In genomic region chr19:1441677-1442438, GRCh38 we compare ENCODE assay signal across 16 cellular contexts. TPM values are rescaled to one million over a fixed set of nuclear protein-coding genes. Genes with fewer than 3 reads are reported as not detected.
A peak's percentile ranks its signal among the peaks of the same experiment; 100 is the strongest.
DNase-seq lines count a peak whose midpoint lies in the region; ATAC-seq and TF ChIP-seq lines count a peak whose summit lies in the region.
"Had no signal": no experiment of that assay in that cellular context is flagged by ENCODE, and none has a peak within 500 bp of the region (broad histone marks: within the 10 kb centered on the region; RNA-seq: fewer than 3 reads in every experiment).

No MANE protein-coding gene starts in this region.

- H3K27me3 ChIP-seq in HCT116 (ENCODE audit: insufficient read depth, low read length), result no peaks in the 10 kb centered on the region
- H3K27me3 ChIP-seq: SJCRH30 had no signal

- peak overlapping the region; percentile 99; the same call in 1 of the 2 replicates for H3K4me2 ChIP-seq in HCT116 (ENCODE audit: low read length)

- BruUV-seq in HCT116 (replicated peaks; lab: Mats Ljungman, UMichigan), result no TSS peak

- CTCF ChIA-PET in activated CD4-positive, alpha-beta T cell treated with anti-CD3 and anti-CD28 coated beads, Interleukin-2, amount 10 ng/mL, durations not matched to agents 7 days and 5 days (lab: Charles Lee), result interaction anchor here (1.2 kb wide), 1 partner anchor 14 kb away, joined by 5 read pairs; no protein-coding TSS in a partner anchor
- CTCF ChIA-PET in HCT116 (lab: Charles Lee), result interaction anchor here (0.7 kb wide), 1 partner anchor 10 kb away, joined by 3 read pairs; no protein-coding TSS in a partner anchor

- H3K27me3 Mint-ChIP-seq in activated CD4-positive, alpha-beta T cell treated with anti-CD3 and anti-CD28 coated beads, Interleukin-2, amount 10 ng/mL, durations not matched to agents 7 days and 5 days, result peaks cover 3% of the 10 kb centered on the region
- H3K27me3 Mint-ChIP-seq in activated T-helper 17 cell treated with anti-CD3 and anti-CD28 coated beads, Interleukin-2, amount 50 U/mL, for 72 hours, result no peaks in the 10 kb centered on the region
- no peaks in the 10 kb centered on the region for H3K27me3 Mint-ChIP-seq in natural killer cell treated with Interleukin-12 subunit alpha and Interleukin-12 subunit beta and Interleukin-15 and Interleukin-18, amount 100 ng/mL, for 72 hours
- H3K27me3 Mint-ChIP-seq: memory B cell had no signal

- H2AFZ ChIP-seq in HCT116 (ENCODE audit: low read depth, low read length, poor library complexity, severe bottlenecking), result no peak overlapping the region

- H3K4me3 ChIP-seq in HCT116 (replicated peaks in 1 of 2; ENCODE audit: low read depth in 1 of 2, low read length in 2 of 2), result no peak overlapping the region
- H3K4me3 ChIP-seq: SJCRH30 had no signal

- no peak for DNase-seq in activated CD4-positive, alpha-beta T cell treated with anti-CD3 and anti-CD28 coated beads, Interleukin-2, amount 10 ng/mL, durations not matched to agents 7 days and 5 days
- DNase-seq in activated CD4-positive, alpha-beta T cell treated with anti-CD3 and anti-CD28 coated beads for 48 hours, result no peak
- DNase-seq in HCT116 (ENCODE audit: low read depth, low spot score), result no peak
- DNase-seq in natural killer cell treated with Interleukin-12 subunit alpha and Interleukin-12 subunit beta and Interleukin-15 and Interleukin-18, amount 100 ng/mL, for 72 hours (ENCODE audit: low spot score), result no peak
- no peak for DNase-seq in D341Med (ENCODE audit: low spot score)
- DNase-seq: DMS 273 treated with DMSO at 0.1 percent for 48 hours; foreskin melanocyte; HCEC 1CT; NCI-H2171 treated with DMSO at 0.1 percent for 48 hours; NK-92 treated with Interleukin-12 subunit alpha and Interleukin-12 subunit beta, amount 100 ng/mL, for 24 hours; SJCRH30; small intestine had no signal

- H3K36me3 ChIP-seq in HCT116 (ENCODE audit: control insufficient read depth in 1 of 2, insufficient read depth in 2 of 2, low read length in 2 of 2), result peaks cover 13 to 35% of the 10 kb centered on the region in 2 experiments

- RAD21 ChIA-PET in HCT116 (lab: Charles Lee; ENCODE audit: low non-redundant PET in 1 of 2, low total read pairs in 2 of 2, uncharacterized antibody in 2 of 2, unreplicated experiment in 2 of 2), result no interaction called here

- peak overlapping the region; percentile 98 for H3K9ac ChIP-seq in HCT116 (ENCODE audit: low read length)

- no peaks in the 10 kb centered on the region for H3K9me2 ChIP-seq in HCT116 (ENCODE audit: insufficient read depth)

- H3K27ac ChIP-seq in HCT116 (ENCODE audit: low read depth, low read length), result peak overlapping the region; percentile 82
- H3K27ac ChIP-seq: SJCRH30 had no signal

- POLR2A ChIA-PET in activated CD4-positive, alpha-beta T cell treated with anti-CD3 and anti-CD28 coated beads, Interleukin-2, amount 10 ng/mL, durations not matched to agents 7 days and 5 days (lab: Charles Lee), result interaction anchor here (0.6 kb wide), 1 partner anchor 197 kb away, joined by 7 read pairs; no protein-coding TSS in a partner anchor
- POLR2A ChIA-PET in HCT116 (lab: Charles Lee), result interaction anchor here (1.9 kb wide), 1 partner anchor 14 kb away, joined by 7 read pairs; no protein-coding TSS in a partner anchor

- peak overlapping the region; percentile 52 for H3K27ac Mint-ChIP-seq in activated CD4-positive, alpha-beta T cell treated with anti-CD3 and anti-CD28 coated beads, Interleukin-2, amount 10 ng/mL, durations not matched to agents 7 days and 5 days
- peak overlapping the region; percentile 99 for H3K27ac Mint-ChIP-seq in activated T-helper 17 cell treated with anti-CD3 and anti-CD28 coated beads, Interleukin-2, amount 50 U/mL, for 72 hours
- H3K27ac Mint-ChIP-seq in natural killer cell treated with Interleukin-12 subunit alpha and Interleukin-12 subunit beta and Interleukin-15 and Interleukin-18, amount 100 ng/mL, for 72 hours, result peak overlapping the region; percentile 53 to 54

- no peak for TF ChIP-seq POLR2A in HCT116 (IDR thresholded peaks at IDR 0.05; ENCODE audit: borderline replicate concordance, extremely low read depth, insufficient read depth, insufficient read length)

- H3K4me1 ChIP-seq in HCT116 (ENCODE audit: control insufficient read depth in 1 of 2, insufficient read depth in 2 of 2, low read length in 2 of 2), result peaks cover 53 to 88% of the 10 kb centered on the region in 2 experiments

- no peaks in the 10 kb centered on the region for H3K9me3 Mint-ChIP-seq in activated CD4-positive, alpha-beta T cell treated with anti-CD3 and anti-CD28 coated beads, Interleukin-2, amount 10 ng/mL, durations not matched to agents 7 days and 5 days
- no peaks in the 10 kb centered on the region for H3K9me3 Mint-ChIP-seq in activated T-helper 17 cell treated with anti-CD3 and anti-CD28 coated beads, Interleukin-2, amount 50 U/mL, for 72 hours
- H3K9me3 Mint-ChIP-seq in natural killer cell treated with Interleukin-12 subunit alpha and Interleukin-12 subunit beta and Interleukin-15 and Interleukin-18, amount 100 ng/mL, for 72 hours, result no peaks in the 10 kb centered on the region
- H3K9me3 Mint-ChIP-seq: memory B cell had no signal

- H4K20me1 ChIP-seq in HCT116 (ENCODE audit: insufficient read depth), result peaks cover 21% of the 10 kb centered on the region; the same call in 1 of the 2 replicates

- H3K4me1 Mint-ChIP-seq in activated CD4-positive, alpha-beta T cell treated with anti-CD3 and anti-CD28 coated beads, Interleukin-2, amount 10 ng/mL, durations not matched to agents 7 days and 5 days, result peaks cover 47% of the 10 kb centered on the region
- H3K4me1 Mint-ChIP-seq in activated T-helper 17 cell treated with anti-CD3 and anti-CD28 coated beads, Interleukin-2, amount 50 U/mL, for 72 hours, result no peaks in the 10 kb centered on the region
- H3K4me1 Mint-ChIP-seq in natural killer cell treated with Interleukin-12 subunit alpha and Interleukin-12 subunit beta and Interleukin-15 and Interleukin-18, amount 100 ng/mL, for 72 hours (ENCODE audit: low read depth in 2 of 2), result peaks cover 13 to 28% of the 10 kb centered on the region in 2 donors

- H3K36me3 Mint-ChIP-seq in activated CD4-positive, alpha-beta T cell treated with anti-CD3 and anti-CD28 coated beads, Interleukin-2, amount 10 ng/mL, durations not matched to agents 7 days and 5 days (ENCODE audit: low read depth), result peaks cover 36% of the 10 kb centered on the region
- peaks cover 52% of the 10 kb centered on the region for H3K36me3 Mint-ChIP-seq in activated T-helper 17 cell treated with anti-CD3 and anti-CD28 coated beads, Interleukin-2, amount 50 U/mL, for 72 hours (ENCODE audit: low read depth)
- H3K36me3 Mint-ChIP-seq in natural killer cell treated with Interleukin-12 subunit alpha and Interleukin-12 subunit beta and Interleukin-15 and Interleukin-18, amount 100 ng/mL, for 72 hours, result no peaks in the 10 kb centered on the region

- TF ChIP-seq CTCF in HCT116 (IDR thresholded peaks at IDR 0.05 in 2 of 3, conservative IDR thresholded peaks at IDR 0.05 in 1 of 3; ENCODE audit: borderline replicate concordance in 1 of 3, insufficient read depth in 1 of 3, low read depth in 2 of 3, low read length in 2 of 3), result no peak

- ATAC-seq in HCT116, result no peak
- ATAC-seq in activated T-helper 17 cell treated with anti-CD3 and anti-CD28 coated beads, Interleukin-2, amount 50 U/mL, for 72 hours (replicated peaks), result no peak
- ATAC-seq in natural killer cell treated with Interleukin-12 subunit alpha and Interleukin-12 subunit beta and Interleukin-15 and Interleukin-18, amount 100 ng/mL, for 72 hours, result no peak
- no peak for ATAC-seq in activated CD4-positive, CD25-positive, alpha-beta regulatory T cell treated with anti-CD3 and anti-CD28 coated beads, Interleukin-2, amount 50 U/mL, for 24 hours
- ATAC-seq in GM19351 (IDR thresholded peaks at IDR 0.05; ENCODE audit: unreplicated experiment), result no peak

- intact Hi-C loops in HCT116 (cut with micrococcal nuclease), result no loop called here

- no peak for TF ChIP-seq RAD21 in HCT116 (IDR thresholded peaks at IDR 0.05; ENCODE audit: low read depth)

- peaks cover 45% of the 10 kb centered on the region for H3K79me2 ChIP-seq in HCT116 (ENCODE audit: insufficient read depth, low read length)

- peak overlapping the region; percentile 30 for H3K4me3 Mint-ChIP-seq in activated CD4-positive, alpha-beta T cell treated with anti-CD3 and anti-CD28 coated beads, Interleukin-2, amount 10 ng/mL, durations not matched to agents 7 days and 5 days
- H3K4me3 Mint-ChIP-seq in activated T-helper 17 cell treated with anti-CD3 and anti-CD28 coated beads, Interleukin-2, amount 50 U/mL, for 72 hours, result peak overlapping the region; percentile 93
- H3K4me3 Mint-ChIP-seq in natural killer cell treated with Interleukin-12 subunit alpha and Interleukin-12 subunit beta and Interleukin-15 and Interleukin-18, amount 100 ng/mL, for 72 hours, result peak overlapping the region; percentile 10

- H3K9me3 ChIP-seq in HCT116 (ENCODE audit: control insufficient read depth in 1 of 2, insufficient read depth in 1 of 2, low read depth in 1 of 2, low read length in 2 of 2), result no peaks in the 10 kb centered on the region
- H3K9me3 ChIP-seq: SJCRH30 had no signal

RNA-seq across cellular contexts. Expression of gene RPS15, which starts 3.7 kb away (rescaled TPM):
- total RNA-seq in activated CD4-positive, alpha-beta T cell treated with anti-CD3 and anti-CD28 coated beads, Interleukin-2, amount 10 ng/mL, durations not matched to agents 7 days and 5 days, result 1,000 to 10,000 TPM; 1,158 to 1,387 TPM
- total RNA-seq in HCT116 (2021; ENCODE audit: unreplicated experiment), result 1,862 TPM
- 2,807 and 2,860 TPM in 2 replicates for polyA plus RNA-seq in HCT116 (2012)
- total RNA-seq in activated T-helper 17 cell treated with anti-CD3 and anti-CD28 coated beads, Interleukin-2, amount 50 U/mL, for 72 hours, result 1,000 to 10,000 TPM; 1,611 to 1,688 TPM
- 1,000 to 10,000 TPM in 1 of 2 donors, 100 to 1,000 TPM in 1; 757 to 1,081 TPM for total RNA-seq in natural killer cell treated with Interleukin-12 subunit alpha and Interleukin-12 subunit beta and Interleukin-15 and Interleukin-18, amount 100 ng/mL, for 72 hours

RNA-seq across cellular contexts. Expression of gene APC2, which starts 8.1 kb away (rescaled TPM):
- total RNA-seq in activated CD4-positive, alpha-beta T cell treated with anti-CD3 and anti-CD28 coated beads, Interleukin-2, amount 10 ng/mL, durations not matched to agents 7 days and 5 days, result under 1 TPM; 0.02 to 0.10 TPM
- total RNA-seq in HCT116 (2021; ENCODE audit: unreplicated experiment), result 1.6 TPM
- polyA plus RNA-seq in HCT116 (2012), result 0.62 and 0.66 TPM in 2 replicates
- total RNA-seq in activated T-helper 17 cell treated with anti-CD3 and anti-CD28 coated beads, Interleukin-2, amount 50 U/mL, for 72 hours, result under 1 TPM; 0.04 to 0.21 TPM
- total RNA-seq in natural killer cell treated with Interleukin-12 subunit alpha and Interleukin-12 subunit beta and Interleukin-15 and Interleukin-18, amount 100 ng/mL, for 72 hours, result under 1 TPM; 0.05 to 0.17 TPM

RNA-seq across cellular contexts. Expression of gene DAZAP1, which starts 34.5 kb away (rescaled TPM):
- total RNA-seq in activated CD4-positive, alpha-beta T cell treated with anti-CD3 and anti-CD28 coated beads, Interleukin-2, amount 10 ng/mL, durations not matched to agents 7 days and 5 days, result 100 to 1,000 TPM; 235 to 241 TPM
- total RNA-seq in HCT116 (2021; ENCODE audit: unreplicated experiment), result 191 TPM
- 98.2 and 111 TPM in 2 replicates for polyA plus RNA-seq in HCT116 (2012)
- total RNA-seq in activated T-helper 17 cell treated with anti-CD3 and anti-CD28 coated beads, Interleukin-2, amount 50 U/mL, for 72 hours, result 100 to 1,000 TPM; 161 to 271 TPM
- total RNA-seq in natural killer cell treated with Interleukin-12 subunit alpha and Interleukin-12 subunit beta and Interleukin-15 and Interleukin-18, amount 100 ng/mL, for 72 hours, result 100 to 1,000 TPM; 233 to 282 TPM

RNA-seq across cellular contexts. Expression of gene C19orf25, which starts 37.2 kb away (rescaled TPM):
- total RNA-seq in activated CD4-positive, alpha-beta T cell treated with anti-CD3 and anti-CD28 coated beads, Interleukin-2, amount 10 ng/mL, durations not matched to agents 7 days and 5 days, result 10 to 100 TPM; 33.2 to 40.7 TPM
- 48.8 TPM for total RNA-seq in HCT116 (2021; ENCODE audit: unreplicated experiment)
- polyA plus RNA-seq in HCT116 (2012), result 25.7 and 32.1 TPM in 2 replicates
- 10 to 100 TPM; 36.5 to 37.2 TPM for total RNA-seq in activated T-helper 17 cell treated with anti-CD3 and anti-CD28 coated beads, Interleukin-2, amount 50 U/mL, for 72 hours
- 10 to 100 TPM; 45.1 to 58.4 TPM for total RNA-seq in natural killer cell treated with Interleukin-12 subunit alpha and Interleukin-12 subunit beta and Interleukin-15 and Interleukin-18, amount 100 ng/mL, for 72 hours

RNA-seq across cellular contexts. Expression of gene GAMT, which starts 40.5 kb away (rescaled TPM):
- 10 to 100 TPM; 23.0 to 25.9 TPM for total RNA-seq in activated CD4-positive, alpha-beta T cell treated with anti-CD3 and anti-CD28 coated beads, Interleukin-2, amount 10 ng/mL, durations not matched to agents 7 days and 5 days
- 102 TPM for total RNA-seq in HCT116 (2021; ENCODE audit: unreplicated experiment)
- polyA plus RNA-seq in HCT116 (2012), result 105 and 119 TPM in 2 replicates
- 10 to 100 TPM in 1 of 2 donors, 1 to 10 TPM in 1; 4.9 to 11.2 TPM for total RNA-seq in activated T-helper 17 cell treated with anti-CD3 and anti-CD28 coated beads, Interleukin-2, amount 50 U/mL, for 72 hours
- total RNA-seq in natural killer cell treated with Interleukin-12 subunit alpha and Interleukin-12 subunit beta and Interleukin-15 and Interleukin-18, amount 100 ng/mL, for 72 hours, result 10 to 100 TPM in 1 of 2 donors, 1 to 10 TPM in 1; 5.2 to 15.6 TPM

Comparison
In these comparisons a context has a peak if more than half of its experiments do, and no peak if none do; other contexts are left out.
1. H3K4me3 Mint-ChIP-seq: peak in every context shown above with its lines; median percentile 93 in activated T-helper 17 cell treated with anti-CD3 and anti-CD28 coated beads, Interleukin-2, amount 50 U/mL, for 72 hours; 30 in activated CD4-positive, alpha-beta T cell treated with anti-CD3 and anti-CD28 coated beads, Interleukin-2, amount 10 ng/mL, durations not matched to agents 7 days and 5 days; 10 in natural killer cell treated with Interleukin-12 subunit alpha and Interleukin-12 subunit beta and Interleukin-15 and Interleukin-18, amount 100 ng/mL, for 72 hours.